ENCODE assay signal across 8 cellular contexts in the genomic region with DNA sequence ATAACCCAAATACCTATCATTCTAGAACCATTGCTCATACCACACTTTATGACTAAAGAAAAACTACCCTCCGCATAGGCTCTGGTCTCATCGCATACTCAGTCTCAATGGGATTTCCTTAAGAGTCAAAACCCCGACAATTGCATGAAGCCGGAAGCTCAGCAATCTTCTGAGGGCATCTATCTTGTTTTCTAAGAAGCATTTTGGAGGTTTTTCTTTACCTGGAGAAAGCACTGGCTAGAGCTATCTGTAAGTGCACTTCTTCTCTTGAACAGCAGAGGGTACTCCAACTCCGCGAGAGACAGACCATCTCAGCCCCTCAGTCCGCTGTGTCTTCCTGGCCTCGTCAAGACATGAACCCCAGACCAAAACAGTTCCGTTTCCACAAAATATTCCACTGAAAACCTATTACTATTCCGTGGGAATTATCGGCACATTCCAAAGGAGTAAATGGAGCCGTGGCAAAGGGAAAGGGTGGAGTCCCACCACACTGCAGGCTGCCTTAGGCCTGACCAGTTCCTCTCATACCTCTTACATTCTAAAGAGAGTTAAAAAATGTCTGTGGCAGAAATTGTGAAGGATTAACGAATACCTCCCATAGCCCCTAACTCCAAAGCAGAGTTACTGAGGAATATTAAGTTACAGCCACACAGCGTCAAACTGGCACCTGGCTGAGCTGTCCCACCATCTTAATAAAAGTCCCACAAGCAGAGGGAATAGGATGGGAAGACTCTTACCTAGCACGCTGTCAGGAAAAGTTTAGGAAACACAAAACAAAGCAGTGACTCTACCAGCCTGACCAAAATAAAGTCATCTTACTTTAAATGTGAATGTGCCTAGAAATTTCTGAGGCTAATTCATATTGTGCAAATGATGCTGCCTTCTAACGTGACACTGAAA.
DNase-seq lines count a peak whose midpoint lies in the region; ATAC-seq and TF ChIP-seq lines count a peak whose summit lies in the region.

No MANE protein-coding gene starts in this region.

- intact Hi-C loops in heart right ventricle (cut with DNase I) (no loop called here), prostate gland (cut with DNase I) (no loop called here)

- 24 to 25% methylated on average over 16 of the region's 16 CpGs for WGBS in heart right ventricle, 2 donors
- WGBS in prostate gland = 19% methylated on average over 16 of the region's 16 CpGs

- H3K27ac Mint-ChIP-seq in activated naive CD8-positive, alpha-beta T cell = no peak overlapping the region

- peak overlapping the region; percentile 35 for H3K4me3 Mint-ChIP-seq in activated naive CD8-positive, alpha-beta T cell

- H3K4me2 ChIP-seq in OCI-LY3 (ENCODE audit: low read length) = peak overlapping the region; percentile 67

- H3K36me3 Mint-ChIP-seq in activated naive CD8-positive, alpha-beta T cell = no peaks in the 10 kb centered on the region

- TF ChIP-seq POLR2A in prostate gland (IDR thresholded peaks at IDR 0.05) = no peak

- no peaks in the 10 kb centered on the region for H3K9me3 Mint-ChIP-seq in activated naive CD8-positive, alpha-beta T cell (ENCODE audit: low read depth)

- H3K4me3 ChIP-seq in HL-60 (replicated peaks; ENCODE audit: insufficient read depth, low read length) = no peak overlapping the region
- H3K4me3 ChIP-seq in OCI-LY3 (ENCODE audit: low read length) = peak overlapping the region; percentile 59
- peak overlapping the region in 2 of 10 donors; percentile 12 to 13 for H3K4me3 ChIP-seq in heart right ventricle
- no peak overlapping the region for H3K4me3 ChIP-seq in prostate gland

- H3K27me3 Mint-ChIP-seq in activated naive CD8-positive, alpha-beta T cell = peaks cover 3% of the 10 kb centered on the region

- peak; percentile 18 to 36 for DNase-seq in HL-60 (ENCODE audit: low read depth in 1 of 2, low spot score in 1 of 2)
- DNase-seq in heart right ventricle = peak in 1 of 2 donors; percentile 5
- DNase-seq in prostate gland (ENCODE audit: low spot score) = peak; percentile 4
- DNase-seq in NCI-H2196 treated with DMSO at 0.1 percent for 48 hours (lab: John Stamatoyannopoulos, UW; ENCODE audit: unreplicated experiment) = no peak

- H2AFZ ChIP-seq in OCI-LY3 (ENCODE audit: low read depth, low read length) = peak overlapping the region; percentile 52; the same call in 1 of the 2 replicates

- H3K9ac ChIP-seq in ES-I3 (ENCODE audit: low read depth, low read length) (peak overlapping the region; percentile 28), OCI-LY3 (ENCODE audit: low read length) (no peak overlapping the region)

- ATAC-seq in GM21447 (IDR thresholded peaks at IDR 0.05; ENCODE audit: unreplicated experiment) = peak; percentile 97
- peak in 7 of 8 donors; percentile 50 to 82 (median 62) for ATAC-seq in heart right ventricle

- no peaks in the 10 kb centered on the region for H3K79me2 ChIP-seq in OCI-LY3 (ENCODE audit: low read length)

- H4K20me1 ChIP-seq in OCI-LY3 (ENCODE audit: insufficient read depth, low read length) = no peaks in the 10 kb centered on the region

- H3K27ac ChIP-seq in HL-60 (replicated peaks) (no peak overlapping the region), OCI-LY3 (ENCODE audit: low read length) (no peak overlapping the region), heart right ventricle (no peak overlapping the region), prostate gland (no peak overlapping the region)

- peaks cover 1% of the 10 kb centered on the region for H3K4me1 Mint-ChIP-seq in activated naive CD8-positive, alpha-beta T cell (ENCODE audit: low read depth)

- peak; percentile 84 for TF ChIP-seq CTCF in HL-60 (IDR thresholded peaks at IDR 0.05; ENCODE audit: insufficient read depth, low read length)
- peak; percentile 54 for TF ChIP-seq CTCF in OCI-LY3 (IDR thresholded peaks at IDR 0.05; ENCODE audit: low read depth, low read length)
- TF ChIP-seq CTCF in heart right ventricle (IDR thresholded peaks at IDR 0.05) = peak; percentile 41 to 77 (median 68)
- TF ChIP-seq CTCF in prostate gland (IDR thresholded peaks at IDR 0.05) = peak in 3 of 4 experiments; percentile 31 to 55 (median 49)

- 0 out of 2 replicates have a peak, but pooled peaks cover 7% of the 10 kb centered on the region for H3K4me1 ChIP-seq in ES-I3 (ENCODE audit: insufficient read depth, low read length)
- no peaks in the 10 kb centered on the region for H3K4me1 ChIP-seq in OCI-LY3 (ENCODE audit: low read length)
- H3K4me1 ChIP-seq in heart right ventricle = no peaks in the 10 kb centered on the region
- no peaks in the 10 kb centered on the region for H3K4me1 ChIP-seq in prostate gland (replicated peaks)

- H3K36me3 ChIP-seq in ES-I3 (ENCODE audit: insufficient read depth, low read length) (no peaks in the 10 kb centered on the region), OCI-LY3 (replicated peaks; ENCODE audit: low read depth, low read length) (no peaks in the 10 kb centered on the region), heart right ventricle (no peaks in the 10 kb centered on the region), prostate gland (no peaks in the 10 kb centered on the region)

- no peaks in the 10 kb centered on the region for H3K27me3 ChIP-seq in HL-60 (ENCODE audit: insufficient read depth, poor library complexity, severe bottlenecking)
- H3K27me3 ChIP-seq in OCI-LY3 (ENCODE audit: low read depth, low read length) = no peaks in the 10 kb centered on the region
- H3K27me3 ChIP-seq in heart right ventricle = no peaks in the 10 kb centered on the region
- H3K27me3 ChIP-seq in prostate gland (replicated peaks; ENCODE audit: insufficient read depth) = no peaks in the 10 kb centered on the region

- H3K9me3 ChIP-seq in ES-I3 (ENCODE audit: control insufficient read depth, insufficient read depth, low read length) (no peaks in the 10 kb centered on the region), OCI-LY3 (ENCODE audit: insufficient read depth, low read length) (no peaks in the 10 kb centered on the region), heart right ventricle (no peaks in the 10 kb centered on the region), prostate gland (no peaks in the 10 kb centered on the region)
